ENCODE assay signal across 23 cellular contexts in the genomic region with DNA sequence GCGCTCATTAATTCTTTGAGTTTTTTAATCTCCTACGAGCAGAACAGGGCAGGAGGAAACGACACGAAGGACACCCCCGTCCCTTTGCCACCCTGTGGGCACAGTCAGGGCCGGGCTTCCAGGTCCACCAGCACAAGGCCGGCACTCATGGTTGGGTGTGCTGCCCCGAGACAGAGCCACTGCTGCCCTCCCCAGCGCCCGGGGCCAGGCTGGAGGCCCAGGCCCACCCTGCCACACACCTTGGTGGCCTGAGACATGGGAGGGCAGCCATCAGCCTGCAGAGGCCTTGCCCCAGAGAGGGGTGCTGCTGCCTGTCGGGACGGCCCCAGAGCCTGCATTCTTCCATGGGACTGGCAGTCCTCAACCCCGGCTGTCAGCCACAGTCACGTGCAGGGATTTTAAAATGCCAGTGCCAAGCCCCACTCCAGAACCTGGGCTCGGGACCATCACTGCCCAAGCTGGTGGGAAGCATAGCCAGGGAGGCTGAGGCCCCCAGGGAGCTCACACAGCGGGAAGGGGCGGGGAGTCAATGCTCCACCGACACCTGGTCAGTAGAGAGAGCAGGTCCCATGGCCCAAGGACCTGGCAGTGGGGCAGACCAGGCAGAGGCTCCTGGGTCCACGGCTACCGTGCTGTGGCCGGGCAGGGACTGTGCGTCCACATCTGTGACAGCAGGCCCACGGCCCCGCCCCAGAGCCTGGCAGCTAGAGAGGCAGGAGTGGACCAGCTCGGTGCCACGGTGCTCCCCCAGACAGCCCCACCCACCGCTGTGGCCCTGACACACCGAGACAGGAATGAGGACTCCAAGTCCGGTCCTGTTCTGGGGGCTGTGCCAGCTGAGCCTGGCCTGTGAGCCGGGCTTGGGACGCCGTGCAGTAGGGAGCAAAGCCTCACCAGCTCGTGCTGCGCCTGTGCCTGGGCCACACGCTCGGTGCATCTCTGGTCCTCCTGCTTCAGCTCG. TPM values are rescaled to one million over a fixed set of nuclear protein-coding genes. Genes with fewer than 3 reads are reported as not detected.
"Had no signal": no experiment of that assay in that cellular context is flagged by ENCODE, and none has a peak within 500 bp of the region (broad histone marks: within the 10 kb centered on the region; RNA-seq: fewer than 3 reads in every experiment).

No MANE protein-coding gene starts in this region.

- DNase-seq: activated CD4-positive, alpha-beta T cell treated with anti-CD3 and anti-CD28 coated beads, Interleukin-2, amount 50 U/mL, for 1 hour; activated CD8-positive, alpha-beta T cell treated with anti-CD3 and anti-CD28 coated beads, Interleukin-2, amount 10 ng/mL, durations not matched to agents 7 days and 5 days; activated T-cell treated with anti-CD3 and anti-CD28 coated beads, Interleukin-2, amount 50 U/mL, for 1 hour; cortex of kidney; foreskin fibroblast; ovary; stimulated activated CD4-positive, alpha-beta T cell treated with anti-CD3 and anti-CD28 coated beads, Interleukin-1b, Interleukin-23, amount 100 ng/mL, for 48 hours; stimulated activated naive CD8-positive, alpha-beta T cell treated with anti-CD3 and anti-CD28 coated beads, Interleukin-15, amount 100 ng/mL, for 72 hours had no signal

- H3K27me3 Mint-ChIP-seq: natural killer cell treated with Interleukin-12 subunit alpha and Interleukin-12 subunit beta and Interleukin-15 and Interleukin-18, amount 100 ng/mL, for 72 hours; stimulated activated naive CD8-positive, alpha-beta T cell treated with anti-CD3 and anti-CD28 coated beads, Interleukin-15, amount 100 ng/mL, for 72 hours had no signal

- H3K36me3 Mint-ChIP-seq: activated naive CD4-positive, alpha-beta T cell treated with anti-CD3 and anti-CD28 coated beads, Interleukin-2, amount 50 U/mL, for 72 hours; natural killer cell treated with Interleukin-12 subunit alpha and Interleukin-12 subunit beta and Interleukin-15 and Interleukin-18, amount 100 ng/mL, for 72 hours had no signal

- H3K4me3 Mint-ChIP-seq: activated CD8-positive, alpha-beta T cell treated with anti-CD3 and anti-CD28 coated beads, Interleukin-2, amount 10 ng/mL, durations not matched to agents 7 days and 5 days; natural killer cell treated with Interleukin-12 subunit alpha and Interleukin-12 subunit beta and Interleukin-15 and Interleukin-18, amount 100 ng/mL, for 72 hours; stimulated activated naive CD8-positive, alpha-beta T cell treated with anti-CD3 and anti-CD28 coated beads, Interleukin-15, amount 100 ng/mL, for 72 hours had no signal

- H3K4me1 ChIP-seq: ascending aorta, prostate gland, vagina had no signal

- H3K36me3 ChIP-seq: ovary, prostate gland had no signal

- H3K9me3 ChIP-seq: ascending aorta, left lung, neutrophil, ovary, prostate gland, tibial nerve, vagina had no signal

- H3K4me1 Mint-ChIP-seq: stimulated activated naive CD8-positive, alpha-beta T cell treated with anti-CD3 and anti-CD28 coated beads, Interleukin-15, amount 100 ng/mL, for 72 hours had no signal

- H3K9me3 Mint-ChIP-seq: activated naive CD4-positive, alpha-beta T cell treated with anti-CD3 and anti-CD28 coated beads, Interleukin-2, amount 50 U/mL, for 72 hours; natural killer cell treated with Interleukin-12 subunit alpha and Interleukin-12 subunit beta and Interleukin-15 and Interleukin-18, amount 100 ng/mL, for 72 hours; stimulated activated naive CD8-positive, alpha-beta T cell treated with anti-CD3 and anti-CD28 coated beads, Interleukin-15, amount 100 ng/mL, for 72 hours had no signal

- H3K27ac Mint-ChIP-seq: activated CD8-positive, alpha-beta T cell treated with anti-CD3 and anti-CD28 coated beads, Interleukin-2, amount 10 ng/mL, durations not matched to agents 7 days and 5 days; activated naive CD4-positive, alpha-beta T cell treated with anti-CD3 and anti-CD28 coated beads, Interleukin-2, amount 50 U/mL, for 72 hours; natural killer cell treated with Interleukin-12 subunit alpha and Interleukin-12 subunit beta and Interleukin-15 and Interleukin-18, amount 100 ng/mL, for 72 hours had no signal

- H3K27ac ChIP-seq: left lung, neutrophil, ovary, prostate gland, tibial nerve, vagina had no signal

- H3K27me3 ChIP-seq: ascending aorta, left lung, neutrophil, ovary, tibial nerve, vagina had no signal

- ATAC-seq: activated CD4-positive, CD25-positive, alpha-beta regulatory T cell treated with anti-CD3 and anti-CD28 coated beads, Interleukin-2, amount 50 U/mL, for 24 hours; activated CD8-positive, alpha-beta T cell treated with anti-CD3 and anti-CD28 coated beads, Interleukin-2, amount 10 ng/mL, durations not matched to agents 7 days and 5 days; activated naive CD4-positive, alpha-beta T cell treated with anti-CD3 and anti-CD28 coated beads, Interleukin-2, amount 50 U/mL, for 72 hours; left lung; natural killer cell treated with Interleukin-12 subunit alpha and Interleukin-12 subunit beta and Interleukin-15 and Interleukin-18, amount 100 ng/mL, for 72 hours; stimulated activated naive CD8-positive, alpha-beta T cell treated with anti-CD3 and anti-CD28 coated beads, Interleukin-15, amount 100 ng/mL, for 72 hours had no signal

- H3K4me3 ChIP-seq: ascending aorta, left lung, ovary, prostate gland, tibial nerve, vagina had no signal

RNA-seq across cellular contexts. Expression of a gene that starts 29.9 kb away (rescaled TPM):
- total RNA-seq: activated CD8-positive, alpha-beta T cell treated with anti-CD3 and anti-CD28 coated beads, Interleukin-2, amount 10 ng/mL, durations not matched to agents 7 days and 5 days; activated naive CD4-positive, alpha-beta T cell treated with anti-CD3 and anti-CD28 coated beads, Interleukin-2, amount 50 U/mL, for 72 hours; ascending aorta; epithelial cell of proximal tubule; fibroblast of lung; kidney epithelial cell; left lung; natural killer cell treated with Interleukin-12 subunit alpha and Interleukin-12 subunit beta and Interleukin-15 and Interleukin-18, amount 100 ng/mL, for 72 hours; ovary; prostate gland; skeletal muscle tissue; T-helper 2 cell treated with Interferon-gamma antibody and Interleukin-4, amounts not matched to agents 100 ng/mL and 5 ng/mL, for 36 hours; tibial nerve; vagina had no signal
- polyA plus RNA-seq: adipose tissue, fibroblast of lung, ovary had no signal
